ENCODE assay signal across 20 cellular contexts in the genomic region with DNA sequence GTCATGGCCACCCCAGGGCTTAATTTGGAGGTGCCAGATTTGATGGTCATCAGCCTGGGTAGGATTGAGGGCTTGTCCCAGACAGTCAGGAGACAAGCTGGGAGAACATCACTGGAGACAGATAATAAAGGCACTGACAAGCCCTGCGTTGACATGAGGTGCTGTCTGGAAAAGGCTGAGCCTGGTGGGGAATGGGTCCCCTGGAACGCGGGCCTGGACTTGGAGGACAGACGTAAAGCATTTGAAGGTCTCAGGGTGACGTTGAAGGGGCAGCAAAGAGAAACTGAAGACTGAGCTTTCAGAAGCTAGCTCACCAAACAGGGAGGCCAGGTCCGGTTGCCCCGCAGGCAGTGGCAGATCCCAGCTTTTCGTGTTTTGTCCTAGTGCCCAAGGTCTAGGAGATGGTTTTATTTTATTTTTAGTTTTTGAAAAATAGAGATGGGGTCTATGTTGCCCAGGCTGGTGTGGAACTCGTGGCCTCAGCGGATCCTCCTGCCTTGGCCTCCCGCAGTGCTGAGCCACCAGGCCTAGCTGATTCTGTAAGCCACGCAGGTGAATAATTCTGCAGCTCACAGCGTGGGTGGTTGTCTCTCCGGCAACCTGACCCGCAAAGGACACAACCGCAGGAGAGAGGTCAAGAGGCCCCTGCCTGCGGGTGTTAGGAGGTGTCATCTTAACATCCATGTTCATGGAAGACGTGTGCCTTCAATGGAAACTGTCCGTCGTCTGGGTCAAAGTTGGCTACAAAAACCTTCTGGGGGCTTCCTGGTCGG. TPM values are rescaled to one million over a fixed set of nuclear protein-coding genes. Genes with fewer than 3 reads are reported as not detected.
"Had no signal": no experiment of that assay in that cellular context is flagged by ENCODE, and none has a peak within 500 bp of the region (broad histone marks: within the 10 kb centered on the region; RNA-seq: fewer than 3 reads in every experiment).

No MANE protein-coding gene starts in this region.

- H3K27me3 ChIP-seq: brain microvascular endothelial cell, right lobe of liver, uterus had no signal

- DNase-seq: activated CD8-positive, alpha-beta T cell treated with anti-CD3 and anti-CD28 coated beads, Interleukin-2, amount 10 ng/mL, durations not matched to agents 7 days and 5 days; activated effector memory CD4-positive, alpha-beta T cell treated with Interleukin-2 at 50 U/mL for 16 hours; activated naive CD4-positive, alpha-beta T cell treated with Interleukin-2 at 50 U/mL for 16 hours; activated naive CD8-positive, alpha-beta T cell treated with anti-CD3 and anti-CD28 coated beads for 36 hours; brain microvascular endothelial cell; caudate nucleus; esophagus squamous epithelium; foreskin melanocyte; kidney glomerular epithelial cell; midbrain; naive thymus-derived CD4-positive, alpha-beta T cell; stimulated activated CD4-positive, alpha-beta T cell treated with anti-CD3 and anti-CD28 coated beads, Interleukin-4, amount 100 ng/mL, for 1 hour; stimulated activated naive CD8-positive, alpha-beta T cell treated with anti-CD3 and anti-CD28 coated beads, Interleukin-15, Interleukin-2, amounts not matched to agents 100 U/mL and 50 U/mL, for 24 hours; T-helper 17 cell; trophoblast cell; uterus had no signal

- H3K4me1 ChIP-seq: right lobe of liver, uterus had no signal

- H3K27ac ChIP-seq: brain microvascular endothelial cell, esophagus squamous epithelium, heart right ventricle, neural progenitor cell, right lobe of liver, thoracic aorta, uterus had no signal

- H3K4me3 ChIP-seq: esophagus squamous epithelium, heart right ventricle, neural progenitor cell, right lobe of liver, thoracic aorta, uterus had no signal

- H3K36me3 ChIP-seq: brain microvascular endothelial cell, esophagus squamous epithelium, heart right ventricle, neural progenitor cell, right lobe of liver, thoracic aorta, uterus had no signal

- ATAC-seq: activated CD8-positive, alpha-beta T cell treated with anti-CD3 and anti-CD28 coated beads, Interleukin-2, amount 10 ng/mL, durations not matched to agents 7 days and 5 days; heart right ventricle; naive thymus-derived CD4-positive, alpha-beta T cell; right lobe of liver; stimulated activated naive CD8-positive, alpha-beta T cell treated with anti-CD3 and anti-CD28 coated beads, Interleukin-15, Interleukin-2, amounts not matched to agents 100 U/mL and 50 U/mL, for 24 hours; T-helper 17 cell had no signal

- H3K9me3 ChIP-seq: esophagus squamous epithelium, heart right ventricle, right lobe of liver, thoracic aorta, uterus had no signal

RNA-seq across cellular contexts. Expression of a gene that starts 37.6 kb away (rescaled TPM):
- polyA plus RNA-seq: naive thymus-derived CD4-positive, alpha-beta T cell had no signal
